1 cellular context compared by ENCODE assay signal in the genomic region with DNA sequence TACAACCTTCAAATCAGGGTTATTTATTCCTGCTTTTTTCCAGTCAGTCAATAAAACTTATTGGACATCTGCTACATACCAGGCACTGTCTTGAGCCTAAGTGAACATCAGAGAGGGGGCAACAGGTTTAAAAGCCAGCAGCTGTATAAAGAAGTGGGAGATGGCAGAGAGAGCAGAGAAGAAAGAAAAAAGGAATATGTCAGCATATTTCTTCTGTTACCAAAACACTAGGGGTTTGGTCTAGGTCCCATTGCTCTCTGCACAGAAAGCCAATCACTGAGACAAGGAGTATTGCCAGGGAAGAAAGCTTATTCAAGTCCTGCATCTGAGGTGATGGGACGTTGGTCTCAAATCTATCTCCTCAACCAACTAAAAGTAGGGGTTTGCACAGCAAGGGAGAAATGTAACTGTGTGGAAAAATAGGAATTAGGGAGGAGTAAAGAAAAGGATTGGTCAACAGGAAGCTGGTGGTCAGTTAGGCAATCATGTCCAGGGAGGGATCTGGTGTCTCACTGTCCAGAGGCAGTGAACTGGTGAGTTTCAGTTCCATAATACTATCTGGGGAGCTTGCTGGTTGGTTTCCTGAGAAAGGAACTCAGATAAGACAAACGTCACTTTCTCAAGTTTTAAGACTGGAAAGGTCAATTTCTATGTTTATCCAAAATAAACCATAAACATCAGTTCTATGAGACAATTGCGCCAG.
TF ChIP-seq lines count a peak whose summit lies in the region.

No MANE protein-coding gene starts in this region.

TF ChIP-seq in K562, 482 proteins besides CTCF, POLR2A, EP300 and RAD21 (continued from another document):
- TF ChIP-seq, protein P1, sequence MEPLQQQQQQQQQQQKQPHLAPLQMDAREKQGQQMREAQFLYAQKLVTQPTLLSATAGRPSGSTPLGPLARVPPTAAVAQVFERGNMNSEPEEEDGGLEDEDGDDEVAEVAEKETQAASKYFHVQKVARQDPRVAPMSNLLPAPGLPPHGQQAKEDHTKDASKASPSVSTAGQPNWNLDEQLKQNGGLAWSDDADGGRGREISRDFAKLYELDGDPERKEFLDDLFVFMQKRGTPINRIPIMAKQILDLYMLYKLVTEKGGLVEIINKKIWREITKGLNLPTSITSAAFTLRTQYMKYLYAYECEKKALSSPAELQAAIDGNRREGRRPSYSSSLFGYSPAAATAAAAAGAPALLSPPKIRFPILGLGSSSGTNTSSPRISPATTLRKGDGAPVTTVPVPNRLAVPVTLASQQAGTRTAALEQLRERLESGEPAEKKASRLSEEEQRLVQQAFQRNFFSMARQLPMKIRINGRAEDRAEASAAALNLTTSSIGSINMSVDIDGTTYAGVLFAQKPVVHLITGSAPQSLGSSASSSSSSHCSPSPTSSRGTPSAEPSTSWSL (CRISPR knock-in tag; IDR thresholded peaks at IDR 0.05; ENCODE audit: borderline replicate concordance), result no peak
- TF ChIP-seq NCOA6 (IDR thresholded peaks at IDR 0.05), result no peak
- no peak for TF ChIP-seq ZKSCAN1 (IDR thresholded peaks at IDR 0.05; ENCODE audit: low read depth, low read length)
- TF ChIP-seq PML (IDR thresholded peaks at IDR 0.05; ENCODE audit: low read length), result no peak
